In genomic region chr5:181020716-181021115, GRCh38 we compare ENCODE assay signal across 12 cellular contexts. TPM values are rescaled to one million over a fixed set of nuclear protein-coding genes. Genes with fewer than 3 reads are reported as not detected.
"Had no signal": no experiment of that assay in that cellular context is flagged by ENCODE, and none has a peak within 500 bp of the region (broad histone marks: within the 10 kb centered on the region; RNA-seq: fewer than 3 reads in every experiment).

No MANE protein-coding gene starts in this region.

- H3K27ac ChIP-seq: GM23248 had no signal

- H3K9ac ChIP-seq: GM23248 had no signal

- H3K4me1 Mint-ChIP-seq: GM23338, H9 had no signal

- ATAC-seq: GM23338, HCT116 had no signal

- H3K9me3 ChIP-seq: HAP-1 had no signal

- DNase-seq: GM23248, GOT3, H7, H9, HCEC 1CT, HFFc6 had no signal

- H3K4me1 ChIP-seq: HAP-1 had no signal

- H3K27ac Mint-ChIP-seq: GM23338, H9, HFFc6 had no signal

- H3K36me3 ChIP-seq: HAP-1 had no signal

- H3K4me3 Mint-ChIP-seq: GM23338, H9, HFFc6 had no signal

- FAIRE-seq: H1, H54 had no signal

- H3K4me3 ChIP-seq: GM23248, GM23338, HAP-1 had no signal

RNA-seq across cellular contexts. Expression of gene BTNL9, which starts 19.4 kb away (rescaled TPM):
- total RNA-seq: GM23248, HFFc6 had no signal
- polyA plus RNA-seq: GM23248 had no signal

RNA-seq across cellular contexts. Expression of gene BTNL3, which starts 32.1 kb away (rescaled TPM):
- total RNA-seq: GM23248, GM23338, H1, H4, H7, H9, HFFc6 had no signal
- polyA plus RNA-seq: GM23248, H1 had no signal
